In genomic region chr1:114345930-114346479, GRCh38 we compare ENCODE assay signal across 8 cellular contexts.
A peak's percentile ranks its signal among the peaks of the same experiment; 100 is the strongest.
DNase-seq lines count a peak whose midpoint lies in the region; ATAC-seq, FAIRE-seq and TF ChIP-seq lines count a peak whose summit lies in the region.

No MANE protein-coding gene starts in this region.

- peak overlapping the region; percentile 67 for H3K4me2 ChIP-seq in HCT116 (ENCODE audit: low read length)

- H3K9me3 ChIP-seq in HCT116 (ENCODE audit: control insufficient read depth in 1 of 2, insufficient read depth in 1 of 2, low read depth in 1 of 2, low read length in 2 of 2): no peaks in the 10 kb centered on the region
- H3K9me3 ChIP-seq in breast epithelium: no peaks in the 10 kb centered on the region
- no peaks in the 10 kb centered on the region for H3K9me3 ChIP-seq in suprapubic skin
- no peaks in the 10 kb centered on the region for H3K9me3 ChIP-seq in small intestine (ENCODE audit: control insufficient read depth, low read depth)

- CTCF ChIA-PET in HCT116 (lab: Charles Lee): interaction anchor here (1.3 to 2.9 kb wide), 4 partner anchors 82 to 370 kb away, joined by 3 to 19 read pairs (median 5); partner anchors contain the start of genes DENND2C and OLFML3

- H3K27ac ChIP-seq in HCT116 (ENCODE audit: low read depth, low read length) (no peak overlapping the region), breast epithelium (peak overlapping the region; percentile 88), suprapubic skin (peak overlapping the region; percentile 70), small intestine (ENCODE audit: low read depth in 1 of 2, low read length in 1 of 2) (peak overlapping the region in 1 of 2 donors; percentile 43)

- H3K36me3 ChIP-seq in HCT116 (ENCODE audit: control insufficient read depth in 1 of 2, insufficient read depth in 2 of 2, low read length in 2 of 2) (no peaks in the 10 kb centered on the region), breast epithelium (no peaks in the 10 kb centered on the region), suprapubic skin (no peaks in the 10 kb centered on the region), small intestine (ENCODE audit: control insufficient read depth in 2 of 2, insufficient read depth in 2 of 2, low read length in 2 of 2) (no peaks in the 10 kb centered on the region)

- peak overlapping the region; percentile 43 for H2AFZ ChIP-seq in HCT116 (ENCODE audit: low read depth, low read length, poor library complexity, severe bottlenecking)

- ATAC-seq in GM18505 (IDR thresholded peaks at IDR 0.05; ENCODE audit: unreplicated experiment) (peak; percentile 24), HCT116 (peak; percentile 72), left colon (peak; percentile 72)

- no peaks in the 10 kb centered on the region for H3K27me3 ChIP-seq in HCT116 (ENCODE audit: insufficient read depth, low read length)
- H3K27me3 ChIP-seq in breast epithelium: no peaks in the 10 kb centered on the region
- H3K27me3 ChIP-seq in suprapubic skin: no peaks in the 10 kb centered on the region
- no peaks in the 10 kb centered on the region for H3K27me3 ChIP-seq in small intestine (ENCODE audit: control insufficient read depth in 2 of 2, insufficient read depth in 2 of 2, low read length in 2 of 2)

- H3K4me3 ChIP-seq in HCT116 (replicated peaks in 1 of 2; ENCODE audit: low read depth in 1 of 2, low read length in 2 of 2) (peak overlapping the region; percentile 30 to 47), breast epithelium (peak overlapping the region; percentile 35 to 69 (median 60)), suprapubic skin (peak overlapping the region; percentile 55), small intestine (ENCODE audit: low read depth in 1 of 2, low read length in 2 of 2) (peak overlapping the region in 1 of 2 donors; percentile 36)

- DNase-seq in HCT116 (ENCODE audit: low read depth, low spot score): no peak
- peak; percentile 38 for DNase-seq in NCI-H1105 (lab: John Stamatoyannopoulos, UW)
- no peak for DNase-seq in breast epithelium (ENCODE audit: low spot score in 2 of 2)
- DNase-seq in left colon: peak in 1 of 2 donors; percentile 18
- peak in 1 of 2 donors; percentile 68 for DNase-seq in suprapubic skin (ENCODE audit: low spot score in 2 of 2)
- DNase-seq in small intestine: no peak
- no peak for DNase-seq in SW480 (ENCODE audit: low spot score)

- TF ChIP-seq EP300 in suprapubic skin (IDR thresholded peaks at IDR 0.05): no peak

- no peak for TF ChIP-seq POLR2A in GM18505 (IDR thresholded peaks at IDR 0.05; ENCODE audit: borderline replicate concordance, extremely low read depth, insufficient read depth, insufficient read length)
- TF ChIP-seq POLR2A in HCT116 (IDR thresholded peaks at IDR 0.05; ENCODE audit: borderline replicate concordance, extremely low read depth, insufficient read depth, insufficient read length): no peak
- TF ChIP-seq POLR2A in breast epithelium (IDR thresholded peaks at IDR 0.05): no peak
- no peak for TF ChIP-seq POLR2A in suprapubic skin (IDR thresholded peaks at IDR 0.05)

- no TSS peak for BruUV-seq in HCT116 (replicated peaks; lab: Mats Ljungman, UMichigan)

- intact Hi-C loops in HCT116 (cut with micrococcal nuclease): loop anchor here (1.0 to 5.0 kb wide), 5 partner anchors 213 to 611 kb away; partner anchors contain the start of genes CSDE1 and DENND2C
- intact Hi-C loops in breast epithelium (cut with DNase I; ENCODE audit: low total_unique reads): no loop called here
- intact Hi-C loops in left colon (cut with DNase I, micrococcal nuclease): no loop called here

- POLR2A ChIA-PET in HCT116 (lab: Charles Lee): no interaction called here

- TF ChIP-seq RAD21 in HCT116 (IDR thresholded peaks at IDR 0.05; ENCODE audit: low read depth): no peak

- no peaks in the 10 kb centered on the region for H3K9me2 ChIP-seq in HCT116 (ENCODE audit: insufficient read depth)

- RAD21 ChIA-PET in HCT116 (lab: Charles Lee; ENCODE audit: low non-redundant PET in 1 of 2, low total read pairs in 2 of 2, uncharacterized antibody in 2 of 2, unreplicated experiment in 2 of 2): interaction anchor here in 1 of 2 experiments (1.0 kb wide), 1 partner anchor 82 kb away, joined by 3 read pairs; no protein-coding TSS in a partner anchor

- peak overlapping the region; percentile 15 for H3K9ac ChIP-seq in HCT116 (ENCODE audit: low read length)

- TF ChIP-seq CTCF in HCT116 (IDR thresholded peaks at IDR 0.05 in 2 of 3, conservative IDR thresholded peaks at IDR 0.05 in 1 of 3; ENCODE audit: borderline replicate concordance in 1 of 3, insufficient read depth in 1 of 3, low read depth in 2 of 3, low read length in 2 of 3): no peak
- TF ChIP-seq CTCF in breast epithelium (IDR thresholded peaks at IDR 0.05): no peak
- no peak for TF ChIP-seq CTCF in suprapubic skin (IDR thresholded peaks at IDR 0.05)

- no peaks in the 10 kb centered on the region for H4K20me1 ChIP-seq in HCT116 (ENCODE audit: insufficient read depth)

- 17% methylated on average over 21 of the region's 24 CpGs for WGBS in suprapubic skin
- 16 to 31% (median 22%) methylated on average over 22 to 24 of the region's 24 CpGs for WGBS in small intestine, 3 donors

- no peaks in the 10 kb centered on the region for H3K79me2 ChIP-seq in HCT116 (ENCODE audit: insufficient read depth, low read length)

- no peak for FAIRE-seq in small intestine (lab: Jason Lieb, UNC)

- H3K4me1 ChIP-seq in HCT116 (ENCODE audit: control insufficient read depth in 1 of 2, insufficient read depth in 2 of 2, low read length in 2 of 2) (peaks cover 0 to 11% of the 10 kb centered on the region in 2 experiments; a peak in 1 of 4 replicates), breast epithelium (no peaks in the 10 kb centered on the region), suprapubic skin (peaks cover 12% of the 10 kb centered on the region), small intestine (ENCODE audit: control insufficient read depth in 2 of 2, insufficient read depth in 1 of 2, low read depth in 1 of 2, low read length in 1 of 2) (no peaks in the 10 kb centered on the region)

TF ChIP-seq in HCT116, 20 proteins besides CTCF, POLR2A, EP300 and RAD21 (continues in another document):
- TF ChIP-seq EZH2phosphoT487 (IDR thresholded peaks at IDR 0.05; ENCODE audit: borderline replicate concordance) (no peak), EZH2 (IDR thresholded peaks at IDR 0.05) (no peak), ZNF274 (IDR thresholded peaks at IDR 0.05; ENCODE audit: low read depth, low read length) (no peak), MAX (IDR thresholded peaks at IDR 0.05) (no peak), SIN3A (IDR thresholded peaks at IDR 0.05; ENCODE audit: low read depth) (no peak), CEBPB (IDR thresholded peaks at IDR 0.05; ENCODE audit: low read depth) (no peak), SP1 (IDR thresholded peaks at IDR 0.05; ENCODE audit: low read depth) (no peak), POLR2AphosphoS5 (IDR thresholded peaks at IDR 0.05; ENCODE audit: low read depth, low read length) (no peak), FOSL1 (IDR thresholded peaks at IDR 0.05; ENCODE audit: low read depth) (no peak), CBX3 (IDR thresholded peaks at IDR 0.05; ENCODE audit: low read depth) (no peak), YY1 (IDR thresholded peaks at IDR 0.05; ENCODE audit: extremely low read depth, insufficient replicate concordance, low read depth, low read length) (no peak), ZFX (IDR thresholded peaks at IDR 0.05) (no peak; the same call in 1 of the 2 replicates), ATF3 (IDR thresholded peaks at IDR 0.05) (no peak), REST (IDR thresholded peaks at IDR 0.05; ENCODE audit: low read depth) (no peak), JUND (IDR thresholded peaks at IDR 0.05) (no peak)
